ENCODE assay signal across 1 cellular context in genomic region chr12:104479141-104479662, GRCh38.
TF ChIP-seq lines count a peak whose summit lies in the region.

No MANE protein-coding gene starts in this region.

TF ChIP-seq in K562, 482 proteins besides CTCF, POLR2A, EP300 and RAD21 (continued from another document):
- TF ChIP-seq ZNF740 (CRISPR knock-in tag; IDR thresholded peaks at IDR 0.05) (no peak), ZNF740 (tag; IDR thresholded peaks at IDR 0.05) (peak in 1 of 2 experiments; percentile 61; a peak in 1 of 4 replicates), GATA2 (CRISPR knock-in tag; IDR thresholded peaks at IDR 0.05) (no peak), KHSRP (IDR thresholded peaks at IDR 0.05) (no peak), HES1 (IDR thresholded peaks at IDR 0.05; ENCODE audit: low read depth) (no peak), ATF4 (CRISPR knock-in tag; IDR thresholded peaks at IDR 0.05) (no peak), BCL6 (CRISPR knock-in tag; IDR thresholded peaks at IDR 0.05) (no peak), ZNF561 (CRISPR knock-in tag; conservative IDR thresholded peaks at IDR 0.05) (no peak), ILF3 (IDR thresholded peaks at IDR 0.05; ENCODE audit: borderline replicate concordance) (no peak), DMBX1 (CRISPR knock-in tag; IDR thresholded peaks at IDR 0.05; ENCODE audit: borderline replicate concordance) (no peak; the same call in 1 of the 2 replicates), CREM (IDR thresholded peaks at IDR 0.05; ENCODE audit: low read depth) (no peak), JUN (IDR thresholded peaks at IDR 0.05; ENCODE audit: borderline replicate concordance, low read depth, low read length) (no peak), JUN (CRISPR knock-in tag; IDR thresholded peaks at IDR 0.05; ENCODE audit: borderline replicate concordance) (no peak), PTTG1 (tag; IDR thresholded peaks at IDR 0.05; ENCODE audit: low read depth) (peak; percentile 39; the same call in 1 of the 2 replicates), SMAD1 (IDR thresholded peaks at IDR 0.05; ENCODE audit: low read depth, low read length, partially characterized antibody) (no peak), ZBTB11 (CRISPR knock-in tag; IDR thresholded peaks at IDR 0.05) (0 out of 6 replicates have a peak, but pooled peaks of 1 of the 3 experiments have one; percentile 20), GABPB1 (CRISPR knock-in tag; IDR thresholded peaks at IDR 0.05) (no peak), KDM4B (IDR thresholded peaks at IDR 0.05; ENCODE audit: borderline replicate concordance in 2 of 2, low read depth in 1 of 2) (no peak), SRSF3 (IDR thresholded peaks at IDR 0.05; ENCODE audit: insufficient read depth, low read length) (no peak)
